8 cellular contexts compared by ENCODE assay signal in genomic region chr4:113141901-113142346, GRCh38.
DNase-seq lines count a peak whose midpoint lies in the region; ATAC-seq and TF ChIP-seq lines count a peak whose summit lies in the region.

No MANE protein-coding gene starts in this region.

- CTCF ChIA-PET in Panc1 (lab: Charles Lee), result no interaction called here

- in situ Hi-C loops in Panc1 (cut with HindIII; ENCODE audit: low pct_unique_long_range_greater_than_20kb, low sequenced_read_pairs), result no loop called here

- H3K36me3 ChIP-seq in Panc1 (ENCODE audit: control insufficient read depth, insufficient read depth, low read length) (no peaks in the 10 kb centered on the region), ascending aorta (no peaks in the 10 kb centered on the region)

- H3K9me3 ChIP-seq in Panc1 (ENCODE audit: control insufficient read depth, insufficient read depth, low read depth, low read length) (no peaks in the 10 kb centered on the region), ascending aorta (no peaks in the 10 kb centered on the region)

- peaks cover 7% of the 10 kb centered on the region; the same call in 1 of the 2 replicates for H3K4me1 ChIP-seq in Panc1 (ENCODE audit: control insufficient read depth, insufficient read depth, low read length)
- no peaks in the 10 kb centered on the region for H3K4me1 ChIP-seq in ascending aorta

- POLR2A ChIA-PET in Panc1 (lab: Charles Lee), result no interaction called here

- H3K4me3 ChIP-seq in Panc1 (ENCODE audit: low read depth in 2 of 2, low read length in 2 of 2) (no peak overlapping the region), ascending aorta (no peak overlapping the region)

- peak overlapping the region; percentile 48; the same call in 1 of the 2 replicates for H3K27ac ChIP-seq in Panc1 (ENCODE audit: low read length)
- no peak overlapping the region for H3K27ac ChIP-seq in ascending aorta

- TF ChIP-seq CTCF in Panc1 (IDR thresholded peaks at IDR 0.05) (no peak), ascending aorta (IDR thresholded peaks at IDR 0.05) (no peak)

- DNase-seq in EL, result peak; percentile 76
- DNase-seq in Panc1 (ENCODE audit: low read depth, low spot score), result peak; percentile 43
- DNase-seq in medulla oblongata (ENCODE audit: extremely low spot score), result peak; percentile 73
- DNase-seq in activated gamma-delta T cell treated with Interleukin-2 at 50 U/mL for 16 hours, result no peak
- DNase-seq in ascending aorta (ENCODE audit: low spot score in 2 of 2), result no peak
- no peak for DNase-seq in NCI-H226
- DNase-seq in HK-2 (ENCODE audit: unreplicated experiment), result no peak

- BruUV-seq in Panc1 (replicated peaks; lab: Mats Ljungman, UMichigan), result no TSS peak

- ATAC-seq in HG03060 (IDR thresholded peaks at IDR 0.05; ENCODE audit: low read depth, unreplicated experiment) (peak; percentile 51), Panc1 (peak; percentile 86)

- H3K27me3 ChIP-seq in Panc1 (ENCODE audit: control insufficient read depth, insufficient read depth, low read length) (no peaks in the 10 kb centered on the region), ascending aorta (no peaks in the 10 kb centered on the region)

- intact Hi-C loops in Panc1 (cut with micrococcal nuclease; ENCODE audit: unreplicated experiment) (no loop called here), ascending aorta (cut with DNase I) (no loop called here)

Comparison
In these comparisons a context has a peak if more than half of its experiments do, and no peak if none do; other contexts are left out.
1. DNase-seq: peak in EL (single experiment), Panc1 (single experiment) and medulla oblongata (single experiment); none in activated gamma-delta T cell treated with Interleukin-2 at 50 U/mL for 16 hours (single experiment), ascending aorta (0 of 2), NCI-H226 (single experiment) and HK-2 (single experiment).